16 cellular contexts compared by ENCODE assay signal in the genomic region with DNA sequence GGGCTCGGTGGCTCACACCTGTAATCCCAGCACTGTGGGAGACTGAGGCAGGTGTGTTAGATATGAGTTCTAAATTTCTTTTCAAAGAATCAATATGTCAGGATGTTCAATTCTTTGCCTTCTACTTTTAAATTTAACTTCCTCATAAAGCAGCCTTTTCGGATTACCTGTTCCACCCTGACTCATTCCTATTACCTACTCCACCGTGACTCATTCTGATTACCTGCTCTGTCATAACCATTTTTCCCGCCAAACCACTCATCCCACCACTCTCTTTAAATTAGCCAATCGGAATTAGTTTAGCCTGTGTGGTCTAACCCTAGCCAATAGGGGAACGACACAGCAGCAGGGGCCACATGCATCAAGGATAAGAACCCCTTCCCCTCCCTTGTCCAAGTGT. TPM values are rescaled to one million over a fixed set of nuclear protein-coding genes. Genes with fewer than 3 reads are reported as not detected.
"Had no signal": no experiment of that assay in that cellular context is flagged by ENCODE, and none has a peak within 500 bp of the region (broad histone marks: within the 10 kb centered on the region; RNA-seq: fewer than 3 reads in every experiment).

No MANE protein-coding gene starts in this region.

RNA-seq across cellular contexts. Expression of gene CYP4F2, which starts 24.1 kb away (rescaled TPM):
- total RNA-seq: natural killer cell treated with Interleukin-12 subunit alpha and Interleukin-12 subunit beta and Interleukin-15 and Interleukin-18, amount 100 ng/mL, for 72 hours; neural crest cell; omental fat pad; osteocyte; posterior vena cava; pulmonary artery endothelial cell; right atrium auricular region; sciatic nerve; smooth muscle cell; upper lobe of right lung; urinary bladder had no signal
- polyA plus RNA-seq: smooth muscle cell, spleen had no signal

RNA-seq across cellular contexts. Expression of gene OR10H1, which starts 58.3 kb away (rescaled TPM):
- total RNA-seq: neural crest cell, omental fat pad, osteocyte, pulmonary artery endothelial cell, right atrium auricular region, sciatic nerve, smooth muscle cell, spleen, suprapubic skin, transverse colon, upper lobe of right lung, uterus had no signal
- polyA plus RNA-seq: pancreas, smooth muscle cell, spleen, urinary bladder had no signal
